Comparison of ENCODE assay signal across 14 cellular contexts in genomic region chr1:209895709-209896108, GRCh38. TPM values are rescaled to one million over a fixed set of nuclear protein-coding genes. Genes with fewer than 3 reads are reported as not detected.
DNase-seq lines count a peak whose midpoint lies in the region; ATAC-seq and TF ChIP-seq lines count a peak whose summit lies in the region.
"Had no signal": no experiment of that assay in that cellular context is flagged by ENCODE, and none has a peak within 500 bp of the region (broad histone marks: within the 10 kb centered on the region; RNA-seq: fewer than 3 reads in every experiment).

No MANE protein-coding gene starts in this region.

- intact Hi-C loops in activated CD4-positive, alpha-beta memory T cell treated with anti-CD3 and anti-CD28 coated beads for 36 hours (cut with micrococcal nuclease): no loop called here
- intact Hi-C loops in PC-9 (cut with micrococcal nuclease; ENCODE audit: unreplicated experiment): loop anchor here (1.0 to 10.0 kb wide), 7 partner anchors 11 to 339 kb away; partner anchors contain the start of genes LAMB3 and SERTAD4
- intact Hi-C loops in body of pancreas (cut with DNase I): no loop called here

- no peaks in the 10 kb centered on the region for H3K36me3 ChIP-seq in PC-9 (ENCODE audit: low read depth)
- no peaks in the 10 kb centered on the region for H3K36me3 ChIP-seq in body of pancreas (replicated peaks in 1 of 2; ENCODE audit: insufficient read depth in 1 of 2, low read depth in 2 of 2)
- H3K36me3 ChIP-seq: neural progenitor cell had no signal

- 42% methylated on average over 4 of the region's 4 CpGs for WGBS in body of pancreas, 2 donors

- H3K9me3 Mint-ChIP-seq in activated CD4-positive, alpha-beta memory T cell treated with anti-CD3 and anti-CD28 coated beads for 36 hours: no peaks in the 10 kb centered on the region
- H3K9me3 Mint-ChIP-seq in activated CD4-positive, alpha-beta memory T cell treated with anti-CD3 and anti-CD28 coated beads, Interleukin-2, amount 10 ng/mL, durations not matched to agents 7 days and 5 days: no peaks in the 10 kb centered on the region
- no peaks in the 10 kb centered on the region for H3K9me3 Mint-ChIP-seq in endothelial cell (ENCODE audit: unreplicated experiment)

- no peaks in the 10 kb centered on the region for H4K20me1 ChIP-seq in PC-9 (ENCODE audit: insufficient read depth)

- CTCF ChIA-PET in activated CD4-positive, alpha-beta memory T cell treated with anti-CD3 and anti-CD28 coated beads for 36 hours (lab: Charles Lee): interaction anchor here (1.1 kb wide), 1 partner anchor 37 kb away, joined by 3 read pairs; no protein-coding TSS in a partner anchor
- CTCF ChIA-PET in activated CD4-positive, alpha-beta memory T cell treated with anti-CD3 and anti-CD28 coated beads, Interleukin-2, amount 10 ng/mL, durations not matched to agents 7 days and 5 days (lab: Charles Lee): interaction anchor here (0.7 kb wide), 1 partner anchor 45 kb away, joined by 3 read pairs; no protein-coding TSS in a partner anchor
- CTCF ChIA-PET in PC-9 (lab: Charles Lee): interaction anchor here (0.6 to 1.2 kb wide), 3 partner anchors 10 to 93 kb away, joined by 3 to 4 read pairs (median 3); no protein-coding TSS in a partner anchor

- H3K27ac ChIP-seq in PC-9 (peak overlapping the region; percentile 99), body of pancreas (no peak overlapping the region)
- H3K27ac ChIP-seq: neural progenitor cell had no signal

- TF ChIP-seq POLR2A in body of pancreas (IDR thresholded peaks at IDR 0.05): no peak

- H3K9me3 ChIP-seq in PC-9 (ENCODE audit: insufficient read depth, low read depth) (peaks cover 5% of the 10 kb centered on the region; the same call in 1 of the 2 replicates), body of pancreas (no peaks in the 10 kb centered on the region)

- no TSS peak for BruUV-seq in PC-9 (replicated peaks; lab: Mats Ljungman, UMichigan)

- H3K4me3 ChIP-seq in PC-9 (no peak overlapping the region), retinal pigment epithelial cell (ENCODE audit: low read length) (no peak overlapping the region), body of pancreas (no peak overlapping the region)
- H3K4me3 ChIP-seq: neural progenitor cell had no signal

- H3K4me2 ChIP-seq in PC-9: peak overlapping the region; percentile 66
- H3K4me2 ChIP-seq: neural progenitor cell had no signal

- H3K79me2 ChIP-seq in PC-9 (ENCODE audit: low read depth): no peaks in the 10 kb centered on the region

- no peak overlapping the region for H3K4me3 Mint-ChIP-seq in activated CD4-positive, alpha-beta memory T cell treated with anti-CD3 and anti-CD28 coated beads for 36 hours
- no peak overlapping the region for H3K4me3 Mint-ChIP-seq in activated CD4-positive, alpha-beta memory T cell treated with anti-CD3 and anti-CD28 coated beads, Interleukin-2, amount 10 ng/mL, durations not matched to agents 7 days and 5 days
- no peak overlapping the region for H3K4me3 Mint-ChIP-seq in endothelial cell (ENCODE audit: unreplicated experiment)
- H3K4me3 Mint-ChIP-seq: neural progenitor cell had no signal

- H3K27me3 ChIP-seq in PC-9 (ENCODE audit: insufficient read depth, low read depth) (no peaks in the 10 kb centered on the region), body of pancreas (no peaks in the 10 kb centered on the region)
- H3K27me3 ChIP-seq: neural progenitor cell had no signal

- H3K4me1 Mint-ChIP-seq in activated CD4-positive, alpha-beta memory T cell treated with anti-CD3 and anti-CD28 coated beads for 36 hours (ENCODE audit: low read depth): peaks cover 8% of the 10 kb centered on the region
- H3K4me1 Mint-ChIP-seq in activated CD4-positive, alpha-beta memory T cell treated with anti-CD3 and anti-CD28 coated beads, Interleukin-2, amount 10 ng/mL, durations not matched to agents 7 days and 5 days: peaks cover 9% of the 10 kb centered on the region
- peaks cover 24% of the 10 kb centered on the region for H3K4me1 Mint-ChIP-seq in endothelial cell (ENCODE audit: unreplicated experiment)
- H3K4me1 Mint-ChIP-seq: neural progenitor cell had no signal

- TF ChIP-seq CTCF in PC-9 (conservative IDR thresholded peaks at IDR 0.05) (no peak), endothelial cell (IDR thresholded peaks at IDR 0.05; ENCODE audit: unreplicated experiment) (no peak), retinal pigment epithelial cell (conservative IDR thresholded peaks at IDR 0.05; ENCODE audit: low read depth, low read length) (no peak), body of pancreas (IDR thresholded peaks at IDR 0.05) (no peak)

- H3K27me3 Mint-ChIP-seq in activated CD4-positive, alpha-beta memory T cell treated with anti-CD3 and anti-CD28 coated beads for 36 hours: peaks cover 15% of the 10 kb centered on the region
- H3K27me3 Mint-ChIP-seq in activated CD4-positive, alpha-beta memory T cell treated with anti-CD3 and anti-CD28 coated beads, Interleukin-2, amount 10 ng/mL, durations not matched to agents 7 days and 5 days: peaks cover 11% of the 10 kb centered on the region
- no peaks in the 10 kb centered on the region for H3K27me3 Mint-ChIP-seq in endothelial cell (ENCODE audit: unreplicated experiment)

- no peak for ATAC-seq in body of pancreas
- ATAC-seq in HG03457 (IDR thresholded peaks at IDR 0.05; ENCODE audit: unreplicated experiment): no peak
- ATAC-seq: left lobe of liver; stimulated activated naive CD8-positive, alpha-beta T cell treated with anti-CD3 and anti-CD28 coated beads, Interleukin-15, Interleukin-2, amounts not matched to agents 100 U/mL and 50 U/mL, for 24 hours had no signal

- POLR2A ChIA-PET in activated CD4-positive, alpha-beta memory T cell treated with anti-CD3 and anti-CD28 coated beads for 36 hours (lab: Charles Lee): no interaction called here
- POLR2A ChIA-PET in activated CD4-positive, alpha-beta memory T cell treated with anti-CD3 and anti-CD28 coated beads, Interleukin-2, amount 10 ng/mL, durations not matched to agents 7 days and 5 days (lab: Charles Lee): no interaction called here
- POLR2A ChIA-PET in PC-9 (lab: Charles Lee; ENCODE audit: unreplicated experiment): interaction anchor here (0.6 to 1.0 kb wide), 9 partner anchors 11 to 1656 kb away, joined by 3 to 9 read pairs (median 5); no protein-coding TSS in a partner anchor

- H3F3A ChIP-seq in PC-9 (ENCODE audit: insufficient read depth, low read depth): peaks cover 35% of the 10 kb centered on the region

- no peak overlapping the region for H3K27ac Mint-ChIP-seq in activated CD4-positive, alpha-beta memory T cell treated with anti-CD3 and anti-CD28 coated beads for 36 hours
- H3K27ac Mint-ChIP-seq in activated CD4-positive, alpha-beta memory T cell treated with anti-CD3 and anti-CD28 coated beads, Interleukin-2, amount 10 ng/mL, durations not matched to agents 7 days and 5 days: no peak overlapping the region
- peak overlapping the region; percentile 66 for H3K27ac Mint-ChIP-seq in endothelial cell (ENCODE audit: unreplicated experiment)
- H3K27ac Mint-ChIP-seq: neural progenitor cell had no signal

- H2AFZ ChIP-seq in PC-9: no peak overlapping the region
- H2AFZ ChIP-seq: neural progenitor cell had no signal

- H3K9me2 ChIP-seq in PC-9 (ENCODE audit: insufficient read depth): no peaks in the 10 kb centered on the region

- no peaks in the 10 kb centered on the region for H3K36me3 Mint-ChIP-seq in activated CD4-positive, alpha-beta memory T cell treated with anti-CD3 and anti-CD28 coated beads for 36 hours
- no peaks in the 10 kb centered on the region for H3K36me3 Mint-ChIP-seq in activated CD4-positive, alpha-beta memory T cell treated with anti-CD3 and anti-CD28 coated beads, Interleukin-2, amount 10 ng/mL, durations not matched to agents 7 days and 5 days (ENCODE audit: low read depth)
- no peaks in the 10 kb centered on the region for H3K36me3 Mint-ChIP-seq in endothelial cell (ENCODE audit: low read depth, unreplicated experiment)
- H3K36me3 Mint-ChIP-seq: neural progenitor cell had no signal

- H3K4me1 ChIP-seq in PC-9 (replicated peaks; ENCODE audit: insufficient read depth): peaks cover 51% of the 10 kb centered on the region
- H3K4me1 ChIP-seq in body of pancreas: no peaks in the 10 kb centered on the region
- H3K4me1 ChIP-seq: neural progenitor cell had no signal

- peak; percentile 37 for DNase-seq in activated CD4-positive, alpha-beta memory T cell treated with anti-CD3 and anti-CD28 coated beads for 36 hours
- no peak for DNase-seq in activated CD4-positive, alpha-beta memory T cell treated with anti-CD3 and anti-CD28 coated beads, Interleukin-2, amount 10 ng/mL, durations not matched to agents 7 days and 5 days
- DNase-seq in PC-9: peak; percentile 77 to 91
- no peak for DNase-seq in endothelial cell (ENCODE audit: low spot score)
- peak; percentile 84 for DNase-seq in retinal pigment epithelial cell (ENCODE audit: low read depth)
- DNase-seq in DMS79 (lab: John Stamatoyannopoulos, UW): no peak
- no peak for DNase-seq in body of pancreas
- DNase-seq: activated CD8-positive, alpha-beta memory T cell treated with anti-CD3 and anti-CD28 coated beads, Interleukin-2, amount 50 U/mL, for 4 hours; caudate nucleus; NCI-H2081 treated with DMSO at 0.1 percent for 48 hours; stimulated activated naive CD8-positive, alpha-beta T cell treated with anti-CD3 and anti-CD28 coated beads, Interleukin-15, Interleukin-2, amounts not matched to agents 100 U/mL and 50 U/mL, for 24 hours had no signal

RNA-seq across cellular contexts. Expression of gene SYT14, which starts 42.3 kb away (rescaled TPM):
- not detected for total RNA-seq in activated CD4-positive, alpha-beta memory T cell treated with anti-CD3 and anti-CD28 coated beads for 36 hours
- total RNA-seq in activated CD4-positive, alpha-beta memory T cell treated with anti-CD3 and anti-CD28 coated beads, Interleukin-2, amount 10 ng/mL, durations not matched to agents 7 days and 5 days: not detected
- total RNA-seq in PC-9 (2021) (0.80 and 1.4 TPM in 2 replicates), endothelial cell (ENCODE audit: unreplicated experiment) (9.7 TPM), body of pancreas (under 1 TPM in 1 of 2 donors, not detected in 1; 0.78 TPM)

Comparison
In these comparisons a context has a peak if more than half of its experiments do, and no peak if none do; other contexts are left out.
1. DNase-seq: peak in activated CD4-positive, alpha-beta memory T cell treated with anti-CD3 and anti-CD28 coated beads for 36 hours (single experiment), PC-9 (2 of 2) and retinal pigment epithelial cell (single experiment); none in activated CD4-positive, alpha-beta memory T cell treated with anti-CD3 and anti-CD28 coated beads, Interleukin-2, amount 10 ng/mL, durations not matched to agents 7 days and 5 days (single experiment), endothelial cell (single experiment), DMS79 (single experiment) and body of pancreas (0 of 4).